13 cellular contexts compared by ENCODE assay signal in the genomic region with DNA sequence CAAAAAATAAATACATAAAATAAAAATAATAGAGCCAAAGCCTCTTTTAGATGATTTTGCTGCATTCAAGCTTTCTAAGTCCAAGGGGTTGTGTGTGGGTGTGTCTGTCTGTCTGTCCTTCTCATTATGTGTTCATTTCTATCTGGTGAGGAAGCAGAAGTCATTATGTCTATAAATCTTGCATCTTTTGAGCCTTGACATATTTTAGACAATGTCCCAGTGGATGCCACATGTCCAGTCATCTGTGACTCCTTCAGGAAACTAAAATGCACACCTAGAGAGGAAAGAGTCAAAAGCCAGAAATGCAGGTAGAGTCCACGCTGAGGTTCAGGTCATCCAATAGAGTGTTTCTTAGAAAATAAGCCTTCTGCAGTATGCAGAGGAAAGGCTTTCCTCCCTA.
A peak's percentile ranks its signal among the peaks of the same experiment; 100 is the strongest.
DNase-seq lines count a peak whose midpoint lies in the region; ATAC-seq lines count a peak whose summit lies in the region.
"Had no signal": no experiment of that assay in that cellular context is flagged by ENCODE, and none has a peak within 500 bp of the region (broad histone marks: within the 10 kb centered on the region; RNA-seq: fewer than 3 reads in every experiment).

No MANE protein-coding gene starts in this region.

- intact Hi-C loops in CD4-positive, alpha-beta memory T cell (cut with micrococcal nuclease), result no loop called here

- no peaks in the 10 kb centered on the region for H3K27me3 ChIP-seq in CD4-positive, alpha-beta memory T cell (ENCODE audit: insufficient read depth, low read length)

- peaks cover 0 to 3% (median 0%) of the 10 kb centered on the region in 8 donors for H3K9me3 Mint-ChIP-seq in CD4-positive, alpha-beta memory T cell
- no peaks in the 10 kb centered on the region for H3K9me3 Mint-ChIP-seq in immature natural killer cell

- peaks cover 22 to 44% (median 37%) of the 10 kb centered on the region in 4 donors for H3K4me1 Mint-ChIP-seq in CD4-positive, alpha-beta memory T cell
- H3K4me1 Mint-ChIP-seq in T-helper 17 cell (peaks cover 29% of the 10 kb centered on the region), immature natural killer cell (peaks cover 64 to 93% of the 10 kb centered on the region in 2 donors)

- no peak overlapping the region for H3K27ac ChIP-seq in CD4-positive, alpha-beta memory T cell (ENCODE audit: low read depth, low read length)
- H3K27ac ChIP-seq: RWPE1 had no signal

- H3K27ac Mint-ChIP-seq in CD4-positive, alpha-beta memory T cell, result peak overlapping the region in 4 of 7 donors; percentile 6 to 64 (median 35)
- H3K27ac Mint-ChIP-seq in T-helper 17 cell, result peak overlapping the region; percentile 92
- H3K27ac Mint-ChIP-seq in immature natural killer cell, result peak overlapping the region; percentile 81 to 98 (median 96)

- H3K9me3 ChIP-seq in CD4-positive, alpha-beta memory T cell (ENCODE audit: control insufficient read depth in 1 of 2, low read length in 2 of 2), result no peaks in the 10 kb centered on the region
- H3K9me3 ChIP-seq in T-helper 17 cell (ENCODE audit: control insufficient read depth, low read length, poor library complexity, severe bottlenecking), result no peaks in the 10 kb centered on the region

- ATAC-seq in T-helper 17 cell, result no peak
- no peak for ATAC-seq in HG03469 (IDR thresholded peaks at IDR 0.05; ENCODE audit: unreplicated experiment)

- H3K4me3 Mint-ChIP-seq in CD4-positive, alpha-beta memory T cell, result peak overlapping the region in 2 of 8 donors; percentile 31 to 36
- H3K4me3 Mint-ChIP-seq in T-helper 17 cell (no peak overlapping the region), immature natural killer cell (peak overlapping the region in 3 of 5 donors; percentile 45 to 84 (median 46))

- CTCF ChIA-PET in CD4-positive, alpha-beta memory T cell (lab: Charles Lee; ENCODE audit: partially characterized antibody), result no interaction called here

- peaks cover 3 to 15% of the 10 kb centered on the region in 2 donors for H3K36me3 Mint-ChIP-seq in CD4-positive, alpha-beta memory T cell
- H3K36me3 Mint-ChIP-seq in T-helper 17 cell (ENCODE audit: low read depth), result no peaks in the 10 kb centered on the region
- H3K36me3 Mint-ChIP-seq in immature natural killer cell, result peaks cover 0 to 14% (median 0%) of the 10 kb centered on the region in 3 donors

- POLR2A ChIA-PET in CD4-positive, alpha-beta memory T cell (lab: Charles Lee; ENCODE audit: partially characterized antibody), result no interaction called here

- H3K4me3 ChIP-seq in CD4-positive, alpha-beta memory T cell (ENCODE audit: low read length in 2 of 2), result no peak overlapping the region

- H3K4me1 ChIP-seq in CD4-positive, alpha-beta memory T cell (ENCODE audit: insufficient read depth, low read length), result peaks cover 30% of the 10 kb centered on the region

- no peaks in the 10 kb centered on the region for H3K36me3 ChIP-seq in CD4-positive, alpha-beta memory T cell (ENCODE audit: insufficient read depth, low read length)

- H3K27me3 Mint-ChIP-seq in CD4-positive, alpha-beta memory T cell, result no peaks in the 10 kb centered on the region
- H3K27me3 Mint-ChIP-seq in T-helper 17 cell, result no peaks in the 10 kb centered on the region
- peaks cover 0 to 2% (median 0%) of the 10 kb centered on the region in 3 donors for H3K27me3 Mint-ChIP-seq in immature natural killer cell (ENCODE audit: low read depth in 3 of 3)

- no peak for DNase-seq in CD4-positive, alpha-beta memory T cell
- DNase-seq in T-helper 17 cell, result no peak
- DNase-seq in immature natural killer cell, result no peak
- peak; percentile 21 for DNase-seq in renal cortical epithelial cell (ENCODE audit: low read depth)
- DNase-seq in anterior cingulate cortex (lab: John Stamatoyannopoulos, UW), result no peak
- DNase-seq in NCI-H2196 (lab: John Stamatoyannopoulos, UW; ENCODE audit: unreplicated experiment), result no peak
- DNase-seq: Calu3, H7, IMR-90, NCI-H187 treated with DMSO at 0.1 percent for 48 hours, NCI-H446 treated with DMSO at 0.1 percent for 48 hours had no signal

Comparison
In these comparisons a context has a peak if more than half of its experiments do, and no peak if none do; other contexts are left out.
1. H3K27ac Mint-ChIP-seq: peak in every context shown above with its lines; median percentile 96 in immature natural killer cell; 92 in T-helper 17 cell; 35 in CD4-positive, alpha-beta memory T cell.